1 cellular context compared by ENCODE assay signal in genomic region chr16:30526823-30527634, GRCh38.
TF ChIP-seq lines count a peak whose summit lies in the region.

No MANE protein-coding gene starts in this region.

TF ChIP-seq in K562, 482 proteins besides CTCF, POLR2A, EP300 and RAD21 (continued from another document and continues in another):
- peak; percentile 50 for TF ChIP-seq PRDM10 (IDR thresholded peaks at IDR 0.05; ENCODE audit: partially characterized antibody)
- TF ChIP-seq NFATC3 (IDR thresholded peaks at IDR 0.05) = no peak
- no peak for TF ChIP-seq FOXK1 (CRISPR knock-in tag; IDR thresholded peaks at IDR 0.05; ENCODE audit: borderline replicate concordance)
- TF ChIP-seq SIRT6 (IDR thresholded peaks at IDR 0.05; ENCODE audit: low read depth, low read length) = no peak
- TF ChIP-seq ZSCAN32 (CRISPR knock-in tag; IDR thresholded peaks at IDR 0.05) = no peak
- TF ChIP-seq STAT6 (CRISPR knock-in tag; IDR thresholded peaks at IDR 0.05) = no peak
- no peak for TF ChIP-seq NCOR1 (IDR thresholded peaks at IDR 0.05)
- no peak; a peak in 1 of 4 replicates for TF ChIP-seq RCOR1 (IDR thresholded peaks at IDR 0.05; ENCODE audit: borderline replicate concordance in 1 of 2, low read depth in 2 of 2, low read length in 2 of 2)
- no peak for TF ChIP-seq MCM7 (IDR thresholded peaks at IDR 0.05)
- TF ChIP-seq MAZ (CRISPR knock-in tag; conservative IDR thresholded peaks at IDR 0.05 in 1 of 2, IDR thresholded peaks at IDR 0.05 in 1 of 2) = peak; percentile 98 to 100
- TF ChIP-seq ZC3H4 (CRISPR knock-in tag; IDR thresholded peaks at IDR 0.05; ENCODE audit: borderline replicate concordance) = no peak
- TF ChIP-seq SREBF1 (IDR thresholded peaks at IDR 0.05; ENCODE audit: borderline replicate concordance, low read depth, low read length) = no peak
- no peak for TF ChIP-seq ZNF224 (CRISPR knock-in tag; IDR thresholded peaks at IDR 0.05)
- no peak for TF ChIP-seq ZNF449 (CRISPR knock-in tag; IDR thresholded peaks at IDR 0.05)
- no peak for TF ChIP-seq TAF9B (IDR thresholded peaks at IDR 0.05; ENCODE audit: partially characterized antibody)
- no peak for TF ChIP-seq SAFB (IDR thresholded peaks at IDR 0.05; ENCODE audit: borderline replicate concordance, low read depth, low read length)
- no peak for TF ChIP-seq MCM5 (IDR thresholded peaks at IDR 0.05; ENCODE audit: low read depth)
- peak; percentile 4 for TF ChIP-seq ZNF146 (CRISPR knock-in tag; IDR thresholded peaks at IDR 0.05; ENCODE audit: unreplicated experiment)
- no peak for TF ChIP-seq ZFP1 (CRISPR knock-in tag; IDR thresholded peaks at IDR 0.05)
- 0 out of 4 replicates have a peak, but pooled peaks of 1 of the 2 experiments have one; percentile 16 for TF ChIP-seq MLX (CRISPR knock-in tag; conservative IDR thresholded peaks at IDR 0.05)
- TF ChIP-seq NFXL1 (CRISPR knock-in tag; IDR thresholded peaks at IDR 0.05) = no peak
- TF ChIP-seq PHF8 (IDR thresholded peaks at IDR 0.05; ENCODE audit: borderline replicate concordance, low read length) = peak; percentile 63
- TF ChIP-seq MBD2 (IDR thresholded peaks at IDR 0.05; ENCODE audit: borderline replicate concordance, low read depth) = peak; percentile 37; the same call in 1 of the 2 replicates
- TF ChIP-seq MYNN (IDR thresholded peaks at IDR 0.05) = no peak
- TF ChIP-seq MYNN (CRISPR knock-in tag; IDR thresholded peaks at IDR 0.05) = no peak
- no peak for TF ChIP-seq ZNF551 (CRISPR knock-in tag; IDR thresholded peaks at IDR 0.05)
- peak; percentile 92 for TF ChIP-seq GABPB1 (CRISPR knock-in tag; IDR thresholded peaks at IDR 0.05)
- no peak for TF ChIP-seq ZNF354B (CRISPR knock-in tag; IDR thresholded peaks at IDR 0.05)
- peak; percentile 95; the same call in 1 of the 2 replicates for TF ChIP-seq ZNF830 (CRISPR knock-in tag; IDR thresholded peaks at IDR 0.05)
- TF ChIP-seq ZBTB5 (IDR thresholded peaks at IDR 0.05) = no peak
- TF ChIP-seq ZNF707 (CRISPR knock-in tag; conservative IDR thresholded peaks at IDR 0.05) = no peak
- TF ChIP-seq ELK3 (CRISPR knock-in tag; IDR thresholded peaks at IDR 0.05) = no peak
- TF ChIP-seq RFX1 (IDR thresholded peaks at IDR 0.05) = peak; percentile 98
- TF ChIP-seq SRSF7 (optimal IDR thresholded peaks at IDR 0.05; ENCODE audit: low read depth, low read length) = no peak
- TF ChIP-seq ZBTB40 (IDR thresholded peaks at IDR 0.05) = peak; percentile 95
- no peak for TF ChIP-seq ZBTB40 (CRISPR knock-in tag; IDR thresholded peaks at IDR 0.05)
- TF ChIP-seq ZNF764 (CRISPR knock-in tag; IDR thresholded peaks at IDR 0.05; ENCODE audit: low read depth) = no peak
- TF ChIP-seq NCOA1 (IDR thresholded peaks at IDR 0.05; ENCODE audit: low read depth) = peak; percentile 90
- TF ChIP-seq PTRF (tag; IDR thresholded peaks at IDR 0.05) = no peak
- no peak for TF ChIP-seq FOS (IDR thresholded peaks at IDR 0.05; ENCODE audit: extremely low read depth, insufficient read length)
- no peak for TF ChIP-seq KLF1 (tag; IDR thresholded peaks at IDR 0.05)
- TF ChIP-seq BCL6 (CRISPR knock-in tag; IDR thresholded peaks at IDR 0.05) = no peak
- TF ChIP-seq ZFPM2 (CRISPR knock-in tag; IDR thresholded peaks at IDR 0.05) = 0 out of 2 replicates have a peak, but pooled peaks have one; percentile 64
- no peak for TF ChIP-seq ZNF445 (CRISPR knock-in tag; IDR thresholded peaks at IDR 0.05; ENCODE audit: low read depth)
- no peak for TF ChIP-seq SPI1 (IDR thresholded peaks at IDR 0.05; ENCODE audit: borderline replicate concordance, low read depth, low read length)
- peak; percentile 65 for TF ChIP-seq POLR2H (tag; IDR thresholded peaks at IDR 0.05; ENCODE audit: low read depth)
- no peak; the same call in 1 of the 2 replicates for TF ChIP-seq JUND (IDR thresholded peaks at IDR 0.05; ENCODE audit: borderline replicate concordance, low read depth, low read length)
- no peak; the same call in 2 of the 3 replicates for TF ChIP-seq JUND (tag; IDR thresholded peaks at IDR 0.05; ENCODE audit: borderline replicate concordance, low read depth, low read length)
